Comparison of ENCODE assay signal across 10 cellular contexts in genomic region chr14:75549169-75549568, GRCh38. TPM values are rescaled to one million over a fixed set of nuclear protein-coding genes. Genes with fewer than 3 reads are reported as not detected.
DNase-seq lines count a peak whose midpoint lies in the region; ATAC-seq lines count a peak whose summit lies in the region.
"Had no signal": no experiment of that assay in that cellular context is flagged by ENCODE, and none has a peak within 500 bp of the region (broad histone marks: within the 10 kb centered on the region; RNA-seq: fewer than 3 reads in every experiment).

No MANE protein-coding gene starts in this region.

- no peak overlapping the region for H3K27ac Mint-ChIP-seq in activated CD4-positive, alpha-beta T cell treated with anti-CD3 and anti-CD28 coated beads, Interleukin-2, amount 10 ng/mL, durations not matched to agents 7 days and 5 days
- H3K27ac Mint-ChIP-seq in natural killer cell treated with Interleukin-12 subunit alpha and Interleukin-12 subunit beta and Interleukin-15 and Interleukin-18, amount 100 ng/mL, for 72 hours = peak overlapping the region; percentile 87 to 100

- ATAC-seq in GM21576 (IDR thresholded peaks at IDR 0.05; ENCODE audit: unreplicated experiment) (peak; percentile 51), HG03565 (IDR thresholded peaks at IDR 0.05; ENCODE audit: unreplicated experiment) (peak; percentile 62), HG03025 (IDR thresholded peaks at IDR 0.05; ENCODE audit: low FRiP score, unreplicated experiment) (no peak)
- ATAC-seq in natural killer cell treated with Interleukin-12 subunit alpha and Interleukin-12 subunit beta and Interleukin-15 and Interleukin-18, amount 100 ng/mL, for 72 hours = peak; percentile 28 to 70

- H3K4me3 Mint-ChIP-seq in activated CD4-positive, alpha-beta T cell treated with anti-CD3 and anti-CD28 coated beads, Interleukin-2, amount 10 ng/mL, durations not matched to agents 7 days and 5 days = no peak overlapping the region
- peak overlapping the region; percentile 76 for H3K4me3 Mint-ChIP-seq in natural killer cell treated with Interleukin-12 subunit alpha and Interleukin-12 subunit beta and Interleukin-15 and Interleukin-18, amount 100 ng/mL, for 72 hours

- H3K4me1 Mint-ChIP-seq in activated CD4-positive, alpha-beta T cell treated with anti-CD3 and anti-CD28 coated beads, Interleukin-2, amount 10 ng/mL, durations not matched to agents 7 days and 5 days = peaks cover 30% of the 10 kb centered on the region
- peaks cover 78 to 83% of the 10 kb centered on the region in 2 donors for H3K4me1 Mint-ChIP-seq in natural killer cell treated with Interleukin-12 subunit alpha and Interleukin-12 subunit beta and Interleukin-15 and Interleukin-18, amount 100 ng/mL, for 72 hours (ENCODE audit: low read depth in 2 of 2)

- POLR2A ChIA-PET in activated CD4-positive, alpha-beta T cell treated with anti-CD3 and anti-CD28 coated beads, Interleukin-2, amount 10 ng/mL, durations not matched to agents 7 days and 5 days (lab: Charles Lee) = no interaction called here

- no peaks in the 10 kb centered on the region for H3K9me3 Mint-ChIP-seq in activated CD4-positive, alpha-beta T cell treated with anti-CD3 and anti-CD28 coated beads, Interleukin-2, amount 10 ng/mL, durations not matched to agents 7 days and 5 days
- H3K9me3 Mint-ChIP-seq in natural killer cell treated with Interleukin-12 subunit alpha and Interleukin-12 subunit beta and Interleukin-15 and Interleukin-18, amount 100 ng/mL, for 72 hours = peaks cover 3% of the 10 kb centered on the region

- DNase-seq in activated CD4-positive, alpha-beta T cell treated with anti-CD3 and anti-CD28 coated beads for 48 hours = peak; percentile 53
- DNase-seq in activated CD4-positive, alpha-beta T cell treated with anti-CD3 and anti-CD28 coated beads, Interleukin-2, amount 10 ng/mL, durations not matched to agents 7 days and 5 days = no peak
- DNase-seq in natural killer cell treated with Interleukin-12 subunit alpha and Interleukin-12 subunit beta and Interleukin-15 and Interleukin-18, amount 100 ng/mL, for 72 hours (ENCODE audit: low spot score) = no peak
- DNase-seq in NCI-H226 = no peak
- DNase-seq in mucosa of gallbladder (ENCODE audit: low spot score) = no peak
- DNase-seq: right lobe of liver had no signal

- CTCF ChIA-PET in activated CD4-positive, alpha-beta T cell treated with anti-CD3 and anti-CD28 coated beads, Interleukin-2, amount 10 ng/mL, durations not matched to agents 7 days and 5 days (lab: Charles Lee) = interaction anchor here (1.2 to 2.3 kb wide), 4 partner anchors 11 to 20 kb away, joined by 3 to 13 read pairs (median 4); no protein-coding TSS in a partner anchor

- peaks cover 27% of the 10 kb centered on the region for H3K36me3 Mint-ChIP-seq in activated CD4-positive, alpha-beta T cell treated with anti-CD3 and anti-CD28 coated beads, Interleukin-2, amount 10 ng/mL, durations not matched to agents 7 days and 5 days (ENCODE audit: low read depth)
- H3K36me3 Mint-ChIP-seq in natural killer cell treated with Interleukin-12 subunit alpha and Interleukin-12 subunit beta and Interleukin-15 and Interleukin-18, amount 100 ng/mL, for 72 hours = peaks cover 26% of the 10 kb centered on the region

- no peaks in the 10 kb centered on the region for H3K27me3 Mint-ChIP-seq in activated CD4-positive, alpha-beta T cell treated with anti-CD3 and anti-CD28 coated beads, Interleukin-2, amount 10 ng/mL, durations not matched to agents 7 days and 5 days
- no peaks in the 10 kb centered on the region for H3K27me3 Mint-ChIP-seq in natural killer cell treated with Interleukin-12 subunit alpha and Interleukin-12 subunit beta and Interleukin-15 and Interleukin-18, amount 100 ng/mL, for 72 hours

RNA-seq across cellular contexts. Expression of gene BATF, which starts 26.9 kb away (rescaled TPM):
- total RNA-seq in activated CD4-positive, alpha-beta T cell treated with anti-CD3 and anti-CD28 coated beads, Interleukin-2, amount 10 ng/mL, durations not matched to agents 7 days and 5 days = 10 to 100 TPM; 39.4 to 41.0 TPM
- 100 to 1,000 TPM; 219 to 220 TPM for total RNA-seq in natural killer cell treated with Interleukin-12 subunit alpha and Interleukin-12 subunit beta and Interleukin-15 and Interleukin-18, amount 100 ng/mL, for 72 hours
- 5.7 TPM for total RNA-seq in mucosa of gallbladder
- total RNA-seq: astrocyte had no signal

RNA-seq across cellular contexts. Expression of gene FLVCR2, which starts 29.3 kb away (rescaled TPM):
- total RNA-seq in activated CD4-positive, alpha-beta T cell treated with anti-CD3 and anti-CD28 coated beads, Interleukin-2, amount 10 ng/mL, durations not matched to agents 7 days and 5 days = 1 to 10 TPM; 1.1 to 6.2 TPM
- 10 to 100 TPM in 1 of 2 donors, 1 to 10 TPM in 1; 5.3 to 21.2 TPM for total RNA-seq in natural killer cell treated with Interleukin-12 subunit alpha and Interleukin-12 subunit beta and Interleukin-15 and Interleukin-18, amount 100 ng/mL, for 72 hours
- 8.7 TPM for total RNA-seq in mucosa of gallbladder

Comparison
In these comparisons a context has a peak if more than half of its experiments do, and no peak if none do; other contexts are left out.
1. RNA of gene BATF, which starts 26.9 kb away (total RNA-seq): 219 to 220 TPM in natural killer cell treated with Interleukin-12 subunit alpha and Interleukin-12 subunit beta and Interleukin-15 and Interleukin-18, amount 100 ng/mL, for 72 hours; 39.4 to 41.0 TPM in activated CD4-positive, alpha-beta T cell treated with anti-CD3 and anti-CD28 coated beads, Interleukin-2, amount 10 ng/mL, durations not matched to agents 7 days and 5 days and 5.7 TPM in mucosa of gallbladder (single experiment); every median in the first group is over 4 times any median in the second.